Comparison of ENCODE assay signal across 8 cellular contexts in genomic region chr2:9779572-9780264, GRCh38.
DNase-seq lines count a peak whose midpoint lies in the region; ATAC-seq, FAIRE-seq and TF ChIP-seq lines count a peak whose summit lies in the region.

No MANE protein-coding gene starts in this region.

- H3K4me1 Mint-ChIP-seq in activated CD8-positive, alpha-beta memory T cell treated with anti-CD3 and anti-CD28 coated beads, Interleukin-2, amount 10 ng/mL, durations not matched to agents 7 days and 5 days, result peaks cover 58% of the 10 kb centered on the region
- H3K4me1 Mint-ChIP-seq in naive thymus-derived CD4-positive, alpha-beta T cell, result peaks cover 23 to 59% (median 47%) of the 10 kb centered on the region in 7 donors

- peak overlapping the region; percentile 27 for H3K4me3 ChIP-seq in Jurkat, Clone E6-1 (ENCODE audit: low read length)
- H3K4me3 ChIP-seq in naive thymus-derived CD4-positive, alpha-beta T cell (ENCODE audit: low read length), result no peak overlapping the region

- no peaks in the 10 kb centered on the region for H3K27me3 Mint-ChIP-seq in activated CD8-positive, alpha-beta memory T cell treated with anti-CD3 and anti-CD28 coated beads, Interleukin-2, amount 10 ng/mL, durations not matched to agents 7 days and 5 days
- H3K27me3 Mint-ChIP-seq in naive thymus-derived CD4-positive, alpha-beta T cell, result no peaks in the 10 kb centered on the region

- peak overlapping the region; percentile 69 for H3K4me3 Mint-ChIP-seq in activated CD8-positive, alpha-beta memory T cell treated with anti-CD3 and anti-CD28 coated beads, Interleukin-2, amount 10 ng/mL, durations not matched to agents 7 days and 5 days
- H3K4me3 Mint-ChIP-seq in naive thymus-derived CD4-positive, alpha-beta T cell, result peak overlapping the region in 8 of 10 donors; percentile 10 to 79 (median 34)

- FAIRE-seq in GM12892 (lab: Jason Lieb, UNC), result peak; percentile 14

- H3K36me3 ChIP-seq in naive thymus-derived CD4-positive, alpha-beta T cell (ENCODE audit: control insufficient read depth in 2 of 3, insufficient read depth in 3 of 3, low read length in 3 of 3), result no peaks in the 10 kb centered on the region

- H3K27ac Mint-ChIP-seq in activated CD8-positive, alpha-beta memory T cell treated with anti-CD3 and anti-CD28 coated beads, Interleukin-2, amount 10 ng/mL, durations not matched to agents 7 days and 5 days, result peak overlapping the region; percentile 86
- H3K27ac Mint-ChIP-seq in naive thymus-derived CD4-positive, alpha-beta T cell, result peak overlapping the region; percentile 65 to 93 (median 84)

- ATAC-seq in activated CD8-positive, alpha-beta memory T cell treated with anti-CD3 and anti-CD28 coated beads, Interleukin-2, amount 10 ng/mL, durations not matched to agents 7 days and 5 days, result peak; percentile 73
- peak; percentile 37 for ATAC-seq in naive thymus-derived CD4-positive, alpha-beta T cell
- ATAC-seq in HG02571 (IDR thresholded peaks at IDR 0.05; ENCODE audit: unreplicated experiment) (no peak), GM21390 (IDR thresholded peaks at IDR 0.05; ENCODE audit: unreplicated experiment) (no peak), HG02852 (IDR thresholded peaks at IDR 0.05; ENCODE audit: unreplicated experiment) (no peak)

- DNase-seq in GM12892 (ENCODE audit: insufficient read length), result no peak
- peak; percentile 78 for DNase-seq in Jurkat, Clone E6-1 (ENCODE audit: low read depth, low spot score)
- peak; percentile 89 for DNase-seq in activated CD8-positive, alpha-beta memory T cell treated with anti-CD3 and anti-CD28 coated beads, Interleukin-2, amount 10 ng/mL, durations not matched to agents 7 days and 5 days
- DNase-seq in naive thymus-derived CD4-positive, alpha-beta T cell, result peak in 4 of 9 donors; percentile 10 to 46 (median 19)
- no peak for DNase-seq in activated CD4-positive, CD25-positive, alpha-beta regulatory T cell treated with anti-CD3 and anti-CD28 coated beads, Interleukin-2, amount 50 U/mL, for 72 hours

- peaks cover 2% of the 10 kb centered on the region for H3K9me3 Mint-ChIP-seq in activated CD8-positive, alpha-beta memory T cell treated with anti-CD3 and anti-CD28 coated beads, Interleukin-2, amount 10 ng/mL, durations not matched to agents 7 days and 5 days (ENCODE audit: low read depth)
- peaks cover 0 to 5% (median 0%) of the 10 kb centered on the region in 11 donors for H3K9me3 Mint-ChIP-seq in naive thymus-derived CD4-positive, alpha-beta T cell

- intact Hi-C loops in naive thymus-derived CD4-positive, alpha-beta T cell (cut with micrococcal nuclease), result loop anchor here (5.0 kb wide), 4 partner anchors 42 to 572 kb away; partner anchors contain the start of genes ASAP2 (in 1 of the 2), CPSF3 (in 1 of the 2), ITGB1BP1 (in 1 of the 2) and TAF1B (in 1 of the 2)

- H3K27me3 ChIP-seq in naive thymus-derived CD4-positive, alpha-beta T cell (ENCODE audit: control insufficient read depth in 2 of 2, insufficient read depth in 2 of 2, low read length in 2 of 2), result no peaks in the 10 kb centered on the region

- peaks cover 31 to 43% of the 10 kb centered on the region in 2 donors for H3K4me1 ChIP-seq in naive thymus-derived CD4-positive, alpha-beta T cell (ENCODE audit: control insufficient read depth in 2 of 2, insufficient read depth in 2 of 2, low read length in 2 of 2)

- POLR2A ChIA-PET in naive thymus-derived CD4-positive, alpha-beta T cell (lab: Charles Lee), result no interaction called here

- peaks cover 2% of the 10 kb centered on the region for H3K36me3 Mint-ChIP-seq in activated CD8-positive, alpha-beta memory T cell treated with anti-CD3 and anti-CD28 coated beads, Interleukin-2, amount 10 ng/mL, durations not matched to agents 7 days and 5 days
- peaks cover 0 to 6% (median 0%) of the 10 kb centered on the region in 5 donors for H3K36me3 Mint-ChIP-seq in naive thymus-derived CD4-positive, alpha-beta T cell

- no peak; the same call in 1 of the 2 replicates for TF ChIP-seq POLR2A in GM12892 (IDR thresholded peaks at IDR 0.05; ENCODE audit: low read depth, low read length)

- no peaks in the 10 kb centered on the region for H3K9me3 ChIP-seq in naive thymus-derived CD4-positive, alpha-beta T cell (ENCODE audit: control insufficient read depth in 2 of 3, low read length in 3 of 3)

- CTCF ChIA-PET in activated CD8-positive, alpha-beta memory T cell treated with anti-CD3 and anti-CD28 coated beads, Interleukin-2, amount 10 ng/mL, durations not matched to agents 7 days and 5 days (lab: Charles Lee), result interaction anchor here (2.4 to 6.9 kb wide), 2 partner anchors 9 to 20 kb away, joined by 21 to 70 read pairs; no protein-coding TSS in a partner anchor
- CTCF ChIA-PET in naive thymus-derived CD4-positive, alpha-beta T cell (lab: Charles Lee), result interaction anchor here (0.6 kb wide), 2 partner anchors 9 to 24 kb away, joined by 3 to 4 read pairs; no protein-coding TSS in a partner anchor

- H3K27ac ChIP-seq in naive thymus-derived CD4-positive, alpha-beta T cell (ENCODE audit: low read depth, low read length), result peak overlapping the region; percentile 33

Comparison
In these comparisons a context has a peak if more than half of its experiments do, and no peak if none do; other contexts are left out.
1. DNase-seq: peak in Jurkat, Clone E6-1 (single experiment) and activated CD8-positive, alpha-beta memory T cell treated with anti-CD3 and anti-CD28 coated beads, Interleukin-2, amount 10 ng/mL, durations not matched to agents 7 days and 5 days (single experiment); none in GM12892 (single experiment) and activated CD4-positive, CD25-positive, alpha-beta regulatory T cell treated with anti-CD3 and anti-CD28 coated beads, Interleukin-2, amount 50 U/mL, for 72 hours (single experiment).
2. ATAC-seq: peak in activated CD8-positive, alpha-beta memory T cell treated with anti-CD3 and anti-CD28 coated beads, Interleukin-2, amount 10 ng/mL, durations not matched to agents 7 days and 5 days (single experiment) and naive thymus-derived CD4-positive, alpha-beta T cell (single experiment); none in HG02571 (single experiment), GM21390 (single experiment) and HG02852 (single experiment).